Comparison of ENCODE assay signal across 8 cellular contexts in genomic region chr7:13990984-13991790, GRCh38. TPM values are rescaled to one million over a fixed set of nuclear protein-coding genes. Genes with fewer than 3 reads are reported as not detected.
DNase-seq lines count a peak whose midpoint lies in the region; TF ChIP-seq lines count a peak whose summit lies in the region.

No MANE protein-coding gene starts in this region.

- intact Hi-C loops in ascending aorta (cut with DNase I) (loop anchor here (2.0 kb wide), 1 partner anchor 1304 kb away; the partner anchor contains the start of gene ARL4A), posterior cingulate gyrus (cut with DNase I) (loop anchor here (5.0 kb wide), 1 partner anchor 466 kb away; no protein-coding TSS in a partner anchor)

- no peaks in the 10 kb centered on the region for H3K36me3 ChIP-seq in ES-I3 (ENCODE audit: insufficient read depth, low read length)
- no peaks in the 10 kb centered on the region for H3K36me3 ChIP-seq in SU-DHL-6 (ENCODE audit: low read length)
- H3K36me3 ChIP-seq in ascending aorta = no peaks in the 10 kb centered on the region
- no peaks in the 10 kb centered on the region for H3K36me3 ChIP-seq in right atrium auricular region

- no peaks in the 10 kb centered on the region for H4K20me1 ChIP-seq in SU-DHL-6 (ENCODE audit: low read depth, low read length)

- H3K27me3 Mint-ChIP-seq in HFFc6 (ENCODE audit: insufficient read depth) = no peaks in the 10 kb centered on the region

- H3K27me3 ChIP-seq in SU-DHL-6 (ENCODE audit: low read length) = no peaks in the 10 kb centered on the region
- H3K27me3 ChIP-seq in ascending aorta = no peaks in the 10 kb centered on the region
- H3K27me3 ChIP-seq in right atrium auricular region = no peaks in the 10 kb centered on the region

- no peak overlapping the region for H3K4me3 Mint-ChIP-seq in HFFc6

- H3F3A ChIP-seq in SU-DHL-6 (ENCODE audit: insufficient read depth) = no peaks in the 10 kb centered on the region

- no peak overlapping the region for H3K27ac ChIP-seq in SU-DHL-6 (ENCODE audit: low read depth, low read length)
- H3K27ac ChIP-seq in ascending aorta = peak overlapping the region; percentile 91 to 93
- H3K27ac ChIP-seq in right atrium auricular region = peak overlapping the region; percentile 91 to 94

- peaks cover 5% of the 10 kb centered on the region; the same call in 1 of the 2 replicates for H3K36me3 Mint-ChIP-seq in HFFc6 (ENCODE audit: low read depth)

- no peaks in the 10 kb centered on the region for H3K9me3 Mint-ChIP-seq in HFFc6

- H3K9me3 ChIP-seq in ES-I3 (ENCODE audit: control insufficient read depth, insufficient read depth, low read length) = no peaks in the 10 kb centered on the region
- H3K9me3 ChIP-seq in SU-DHL-6 (ENCODE audit: insufficient read depth, low read length) = peaks cover 5% of the 10 kb centered on the region; the same call in 1 of the 2 replicates
- H3K9me3 ChIP-seq in ascending aorta = no peaks in the 10 kb centered on the region
- no peaks in the 10 kb centered on the region for H3K9me3 ChIP-seq in right atrium auricular region

- DNase-seq in HFFc6 (peak; percentile 97), NCI-H128 (lab: John Stamatoyannopoulos, UW; ENCODE audit: unreplicated experiment) (peak; percentile 80), ascending aorta (ENCODE audit: low spot score in 2 of 2) (peak; percentile 89 to 99), right atrium auricular region (ENCODE audit: low spot score) (peak; percentile 99), posterior cingulate gyrus (peak; percentile 82 to 98 (median 88)), ureter (ENCODE audit: low spot score) (peak; percentile 96)

- TF ChIP-seq CTCF in HFFc6 (IDR thresholded peaks at IDR 0.05) (peak; percentile 52), SU-DHL-6 (IDR thresholded peaks at IDR 0.05; ENCODE audit: insufficient read depth, low read length, poor library complexity, severe bottlenecking) (no peak), ascending aorta (IDR thresholded peaks at IDR 0.05) (no peak), right atrium auricular region (IDR thresholded peaks at IDR 0.05) (peak in 1 of 2 donors; percentile 43)

- no peak overlapping the region for H3K27ac Mint-ChIP-seq in HFFc6

- H2AFZ ChIP-seq in SU-DHL-6 (ENCODE audit: low read depth, low read length, severe bottlenecking) = peak overlapping the region; percentile 54

- H3K4me1 ChIP-seq in ES-I3 (ENCODE audit: insufficient read depth, low read length) = peaks cover 12% of the 10 kb centered on the region
- H3K4me1 ChIP-seq in ascending aorta = peaks cover 0 to 6% of the 10 kb centered on the region in 2 donors
- peaks cover 0 to 4% of the 10 kb centered on the region in 2 donors for H3K4me1 ChIP-seq in right atrium auricular region

- peak overlapping the region; percentile 69 for H3K9ac ChIP-seq in ES-I3 (ENCODE audit: low read depth, low read length)
- no peak overlapping the region for H3K9ac ChIP-seq in SU-DHL-6 (ENCODE audit: low read length)

- peak overlapping the region; percentile 4 for H3K4me2 ChIP-seq in SU-DHL-6 (ENCODE audit: low read depth, low read length, poor library complexity, severe bottlenecking)

- H3K9me2 ChIP-seq in SU-DHL-6 (replicated peaks; ENCODE audit: insufficient read depth, low read length) = no peaks in the 10 kb centered on the region

- H3K79me2 ChIP-seq in SU-DHL-6 (ENCODE audit: insufficient read depth, low read length) = no peaks in the 10 kb centered on the region

- H3K4me3 ChIP-seq in SU-DHL-6 (ENCODE audit: insufficient read depth, low read length, poor library complexity, severe bottlenecking) = no peak overlapping the region
- peak overlapping the region; percentile 79 to 94 for H3K4me3 ChIP-seq in ascending aorta
- peak overlapping the region; percentile 66 to 70 for H3K4me3 ChIP-seq in right atrium auricular region

- H3K4me1 Mint-ChIP-seq in HFFc6 (ENCODE audit: low read depth) = peaks cover 13% of the 10 kb centered on the region

RNA-seq across cellular contexts. Expression of gene ETV1, which starts 1.7 kb away (rescaled TPM):
- 10 to 100 TPM; 13.4 to 25.7 (median 23.6) TPM for total RNA-seq in HFFc6 (2021; fragmentation: NEBNext Ultra II Directional; extraction: Animal tissue kit (Norgen Biotek cat#: 25700))
- total RNA-seq in ascending aorta = 5.3 TPM
- 10 to 100 TPM; 27.7 to 58.4 TPM for total RNA-seq in right atrium auricular region
- total RNA-seq in ureter = 8.5 TPM
